Comparison of ENCODE assay signal across 8 cellular contexts in the genomic region with DNA sequence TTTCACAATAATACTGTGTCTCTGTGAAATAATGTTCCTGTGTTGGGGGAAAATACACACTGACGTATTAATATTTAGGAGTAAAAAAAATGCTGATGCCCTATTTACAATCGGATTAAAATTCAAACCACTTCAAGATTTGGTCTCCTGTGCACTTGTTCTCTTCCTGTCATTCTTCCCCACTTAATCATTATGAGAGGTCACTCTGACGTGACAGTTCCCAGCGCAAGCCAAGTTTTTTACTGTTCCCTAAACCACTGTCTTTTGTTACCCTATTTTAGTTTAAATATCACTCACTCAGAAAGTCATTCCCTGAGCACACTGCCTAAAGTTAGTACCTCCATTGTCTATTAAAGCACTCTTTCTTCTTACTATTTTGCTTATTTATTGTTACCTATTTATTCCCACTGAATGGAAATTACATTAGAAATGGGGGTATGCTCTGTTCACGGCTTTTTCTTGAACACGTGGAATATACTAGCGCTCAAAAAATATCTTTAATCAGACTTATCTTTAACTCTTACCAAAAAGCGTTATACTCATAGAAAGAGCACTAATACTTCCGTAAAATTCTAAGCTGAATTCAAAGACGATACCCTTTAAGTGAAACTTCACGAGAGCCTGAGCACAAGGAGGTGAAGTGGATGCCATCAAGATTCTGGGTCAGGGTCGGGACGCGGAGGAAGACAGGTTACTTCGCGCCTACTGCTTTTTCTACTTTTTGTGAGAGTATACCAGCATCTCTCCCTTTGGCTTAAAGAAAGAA. TPM values are rescaled to one million over a fixed set of nuclear protein-coding genes. Genes with fewer than 3 reads are reported as not detected.
DNase-seq lines count a peak whose midpoint lies in the region; ATAC-seq, FAIRE-seq and TF ChIP-seq lines count a peak whose summit lies in the region.

No MANE protein-coding gene starts in this region.

- no peaks in the 10 kb centered on the region for H3K36me3 ChIP-seq in CD4-positive, alpha-beta memory T cell (ENCODE audit: insufficient read depth, low read length)
- H3K36me3 ChIP-seq in bronchial epithelial cell (ENCODE audit: control insufficient read depth, insufficient read depth, low read length) (peaks cover 2% of the 10 kb centered on the region), right lobe of liver (peaks cover 0 to 10% (median 2%) of the 10 kb centered on the region in 4 donors), tibial nerve (peaks cover 0 to 14% (median 0%) of the 10 kb centered on the region in 3 donors)

- peaks cover 0 to 33% of the 10 kb centered on the region in 2 donors for H3K36me3 Mint-ChIP-seq in CD4-positive, alpha-beta memory T cell

- CTCF ChIA-PET in CD4-positive, alpha-beta memory T cell (lab: Charles Lee; ENCODE audit: partially characterized antibody): interaction anchor here (1.0 kb wide), 1 partner anchor 56 kb away, joined by 3 read pairs; no protein-coding TSS in a partner anchor

- under 1% methylated on average over 16 of the region's 16 CpGs for WGBS in right lobe of liver (ENCODE audit: insufficient coverage, low coverage, low lambda C conversion rate, missing lambda C conversion rate)
- WGBS in tibial nerve, 2 donors: 1% methylated on average over 16 of the region's 16 CpGs

- H3K4me1 Mint-ChIP-seq in CD4-positive, alpha-beta memory T cell: peaks cover 35 to 57% (median 46%) of the 10 kb centered on the region in 4 donors

- H3K27me3 ChIP-seq in CD4-positive, alpha-beta memory T cell (ENCODE audit: insufficient read depth, low read length): no peaks in the 10 kb centered on the region
- no peaks in the 10 kb centered on the region for H3K27me3 ChIP-seq in bronchial epithelial cell (ENCODE audit: control insufficient read depth, insufficient read depth, low read length)
- no peaks in the 10 kb centered on the region for H3K27me3 ChIP-seq in right lobe of liver
- H3K27me3 ChIP-seq in tibial nerve: no peaks in the 10 kb centered on the region

- no peak for TF ChIP-seq EP300 in tibial nerve (IDR thresholded peaks at IDR 0.05)

- intact Hi-C loops in CD4-positive, alpha-beta memory T cell (cut with micrococcal nuclease): loop anchor here (1.0 kb wide), 4 partner anchors 44 to 183 kb away; partner anchors contain the start of genes ACTR10, ARID4A, KIAA0586 and TIMM9
- intact Hi-C loops in right lobe of liver (cut with DNase I): no loop called here

- peak overlapping the region; percentile 96 to 99 (median 98) for H3K4me3 Mint-ChIP-seq in CD4-positive, alpha-beta memory T cell

- H3K9me3 Mint-ChIP-seq in CD4-positive, alpha-beta memory T cell: peaks cover 0 to 9% (median 0%) of the 10 kb centered on the region in 8 donors

- ATAC-seq in HG03280 (IDR thresholded peaks at IDR 0.05; ENCODE audit: unreplicated experiment): peak; percentile 29
- ATAC-seq in right lobe of liver: peak; percentile 19 to 45 (median 39)

- peaks cover 0 to 2% of the 10 kb centered on the region in 2 donors for H3K27me3 Mint-ChIP-seq in CD4-positive, alpha-beta memory T cell

- no peak for DNase-seq in CD4-positive, alpha-beta memory T cell
- no peak for DNase-seq in GM19239 (ENCODE audit: insufficient read length, low spot score)
- peak; percentile 67 for DNase-seq in NOMO-1 treated with dmso at 0.1 percent for 144 hours (lab: John Stamatoyannopoulos, UW; ENCODE audit: unreplicated experiment)
- DNase-seq in bronchial epithelial cell (ENCODE audit: low read depth): peak; percentile 62
- no peak for DNase-seq in right lobe of liver
- no peak for DNase-seq in tibial nerve (ENCODE audit: low spot score in 2 of 2)
- no peak for DNase-seq in T-helper 9 cell

- peak overlapping the region; percentile 98 to 99 (median 99) for H3K27ac Mint-ChIP-seq in CD4-positive, alpha-beta memory T cell

- TF ChIP-seq CTCF in bronchial epithelial cell (IDR thresholded peaks at IDR 0.05; ENCODE audit: insufficient read depth, low read length, severe bottlenecking) (no peak), right lobe of liver (IDR thresholded peaks at IDR 0.05) (no peak), tibial nerve (IDR thresholded peaks at IDR 0.05) (no peak)

- H3K4me3 ChIP-seq in CD4-positive, alpha-beta memory T cell (ENCODE audit: low read length in 2 of 2): peak overlapping the region; percentile 57 to 90
- H3K4me3 ChIP-seq in bronchial epithelial cell (ENCODE audit: low read depth, low read length) (peak overlapping the region; percentile 90), right lobe of liver (peak overlapping the region; percentile 63 to 86 (median 83)), tibial nerve (peak overlapping the region; percentile 36 to 95 (median 81))

- POLR2A ChIA-PET in CD4-positive, alpha-beta memory T cell (lab: Charles Lee; ENCODE audit: partially characterized antibody): interaction anchor here (0.6 to 4.3 kb wide), 16 partner anchors 10 to 191 kb away, joined by 3 to 91 read pairs (median 4); partner anchors contain the start of genes ACTR10, ARID4A, KIAA0586 and TIMM9

- TF ChIP-seq POLR2A in right lobe of liver (IDR thresholded peaks at IDR 0.05): no peak
- TF ChIP-seq POLR2A in tibial nerve (IDR thresholded peaks at IDR 0.05): no peak

- H3K9me3 ChIP-seq in CD4-positive, alpha-beta memory T cell (ENCODE audit: control insufficient read depth in 1 of 2, low read length in 2 of 2): no peaks in the 10 kb centered on the region
- no peaks in the 10 kb centered on the region for H3K9me3 ChIP-seq in right lobe of liver
- H3K9me3 ChIP-seq in tibial nerve: no peaks in the 10 kb centered on the region

- peaks cover 40% of the 10 kb centered on the region for H3K4me1 ChIP-seq in CD4-positive, alpha-beta memory T cell (ENCODE audit: insufficient read depth, low read length)
- H3K4me1 ChIP-seq in right lobe of liver: peaks cover 0 to 32% (median 12%) of the 10 kb centered on the region in 4 donors
- peaks cover 0 to 41% (median 19%) of the 10 kb centered on the region in 4 donors for H3K4me1 ChIP-seq in tibial nerve

- FAIRE-seq in GM19239 (lab: Jason Lieb, UNC): peak; percentile 78
- no peak for FAIRE-seq in bronchial epithelial cell (lab: Jason Lieb, UNC)

- H3K27ac ChIP-seq in CD4-positive, alpha-beta memory T cell (ENCODE audit: low read depth, low read length): peak overlapping the region; percentile 96
- H3K27ac ChIP-seq in right lobe of liver (peak overlapping the region; percentile 86 to 96 (median 94)), tibial nerve (peak overlapping the region; percentile 91 to 99 (median 92))

RNA-seq across cellular contexts. Expression of gene PSMA3, which starts 0.7 kb away (rescaled TPM):
- 100 to 1,000 TPM; 133 to 138 TPM for total RNA-seq in CD4-positive, alpha-beta memory T cell
- 100 to 1,000 TPM; 167 to 180 TPM for polyA plus RNA-seq in CD4-positive, alpha-beta memory T cell
- total RNA-seq in bronchial epithelial cell: 76.1 and 90.9 TPM in 2 replicates
- 100 to 1,000 TPM; 100 to 132 (median 120) TPM for total RNA-seq in right lobe of liver
- total RNA-seq in tibial nerve: 10 to 100 TPM; 82.8 to 99.0 (median 87.0) TPM

RNA-seq across cellular contexts. Expression of gene ACTR10, which starts 44.0 kb away (rescaled TPM):
- 10 to 100 TPM; 53.7 to 54.9 TPM for total RNA-seq in CD4-positive, alpha-beta memory T cell
- polyA plus RNA-seq in CD4-positive, alpha-beta memory T cell: 10 to 100 TPM; 85.5 to 87.8 TPM
- 31.6 and 36.9 TPM in 2 replicates for total RNA-seq in bronchial epithelial cell
- 10 to 100 TPM; 20.7 to 42.7 (median 26.5) TPM for total RNA-seq in right lobe of liver
- 10 to 100 TPM; 42.6 to 88.8 (median 78.7) TPM for total RNA-seq in tibial nerve

RNA-seq across cellular contexts. Expression of gene ARID4A, which starts 54.4 kb away (rescaled TPM):
- total RNA-seq in CD4-positive, alpha-beta memory T cell: 10 to 100 TPM; 80.0 to 84.1 TPM
- 10 to 100 TPM; 12.8 to 37.5 TPM for polyA plus RNA-seq in CD4-positive, alpha-beta memory T cell
- 4.5 and 7.2 TPM in 2 replicates for total RNA-seq in bronchial epithelial cell
- total RNA-seq in right lobe of liver: 10 to 100 TPM in 4 of 6 experiments, 1 to 10 TPM in 2; 7.6 to 22.1 (median 15.7) TPM
- total RNA-seq in tibial nerve: 10 to 100 TPM; 20.4 to 45.7 (median 31.3) TPM

Comparison
In these comparisons a context has a peak if more than half of its experiments do, and no peak if none do; other contexts are left out.
1. DNase-seq: peak in NOMO-1 treated with dmso at 0.1 percent for 144 hours (single experiment) and bronchial epithelial cell (single experiment); none in CD4-positive, alpha-beta memory T cell (0 of 5), GM19239 (single experiment), right lobe of liver (0 of 3), tibial nerve (0 of 2) and T-helper 9 cell (single experiment).
2. Peak in every context shown above with its lines, with median percentiles within 50 percentile points of each other: H3K27ac ChIP-seq and H3K4me3 ChIP-seq.